Comparison of ENCODE assay signal across 8 cellular contexts in the genomic region with DNA sequence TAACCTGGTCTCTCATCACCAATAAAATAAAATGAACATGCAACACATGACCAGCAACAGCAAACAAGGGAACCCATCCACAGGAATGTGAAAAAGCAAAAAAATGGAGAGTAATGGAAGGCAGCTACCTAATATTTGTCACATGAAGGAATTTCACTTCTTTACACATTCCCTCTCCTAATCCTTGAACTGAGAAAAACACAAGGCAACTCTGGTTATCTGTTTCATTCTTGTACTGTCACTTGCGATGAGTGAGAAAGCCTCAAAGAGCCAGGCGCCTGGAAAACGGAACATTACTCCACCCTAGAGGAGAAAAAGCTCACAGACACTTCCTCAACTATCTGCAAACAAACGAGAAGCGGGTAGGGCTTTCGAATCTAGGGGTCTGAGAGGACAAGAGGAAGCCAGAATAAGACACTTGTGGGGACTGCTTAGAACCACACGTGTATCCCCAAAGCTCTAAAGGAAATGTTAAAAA. TPM values are rescaled to one million over a fixed set of nuclear protein-coding genes. Genes with fewer than 3 reads are reported as not detected.
DNase-seq lines count a peak whose midpoint lies in the region; ATAC-seq, FAIRE-seq and TF ChIP-seq lines count a peak whose summit lies in the region.

No MANE protein-coding gene starts in this region.

- H4K20me1 ChIP-seq in HCT116 (ENCODE audit: insufficient read depth), result no peaks in the 10 kb centered on the region
- no peaks in the 10 kb centered on the region for H4K20me1 ChIP-seq in PC-3 (ENCODE audit: low read length)

- H3K27ac Mint-ChIP-seq in chondrocyte (ENCODE audit: unreplicated experiment), result peak overlapping the region; percentile 71

- intact Hi-C loops in HCT116 (cut with micrococcal nuclease), result no loop called here
- intact Hi-C loops in PC-3 (cut with micrococcal nuclease), result loop anchor here (1.0 to 10.0 kb wide), 5 partner anchors 26 to 331 kb away; no protein-coding TSS in a partner anchor
- intact Hi-C loops in right lobe of liver (cut with DNase I), result no loop called here

- no peaks in the 10 kb centered on the region for H3K27me3 Mint-ChIP-seq in chondrocyte (ENCODE audit: low read depth)

- no peaks in the 10 kb centered on the region for H3K36me3 ChIP-seq in HCT116 (ENCODE audit: control insufficient read depth in 1 of 2, insufficient read depth in 2 of 2, low read length in 2 of 2)
- H3K36me3 ChIP-seq in PC-3 (ENCODE audit: low read depth, low read length), result no peaks in the 10 kb centered on the region
- H3K36me3 ChIP-seq in right lobe of liver, result no peaks in the 10 kb centered on the region
- no peaks in the 10 kb centered on the region for H3K36me3 ChIP-seq in thymus (ENCODE audit: control insufficient read depth, insufficient read depth)

- no peaks in the 10 kb centered on the region for H3K36me3 Mint-ChIP-seq in chondrocyte (ENCODE audit: low read depth)

- ATAC-seq in HCT116, result no peak
- ATAC-seq in PC-3, result peak; percentile 75
- ATAC-seq in right lobe of liver, result peak; percentile 64 to 82 (median 80)
- no peak for ATAC-seq in GM19395 (IDR thresholded peaks at IDR 0.05; ENCODE audit: unreplicated experiment)

- H3K9ac ChIP-seq in HCT116 (ENCODE audit: low read length) (no peak overlapping the region), PC-3 (ENCODE audit: low read length) (peak overlapping the region; percentile 42)

- H3K27me3 ChIP-seq in HCT116 (ENCODE audit: insufficient read depth, low read length) (no peaks in the 10 kb centered on the region), PC-3 (ENCODE audit: low read length) (no peaks in the 10 kb centered on the region), right lobe of liver (no peaks in the 10 kb centered on the region), thymus (ENCODE audit: control insufficient read depth, insufficient read depth) (no peaks in the 10 kb centered on the region)

- BruUV-seq in HCT116 (replicated peaks; lab: Mats Ljungman, UMichigan) (no TSS peak), PC-3 (replicated peaks; lab: Mats Ljungman, UMichigan) (no TSS peak)

- H3K27ac ChIP-seq in HCT116 (ENCODE audit: low read depth, low read length), result no peak overlapping the region
- peak overlapping the region; percentile 68 for H3K27ac ChIP-seq in PC-3 (ENCODE audit: low read length)
- peak overlapping the region; percentile 23 to 52 (median 30) for H3K27ac ChIP-seq in right lobe of liver
- H3K27ac ChIP-seq in thymus (ENCODE audit: low read depth), result peak overlapping the region; percentile 18

- H3K9me3 ChIP-seq in HCT116 (ENCODE audit: control insufficient read depth in 1 of 2, insufficient read depth in 1 of 2, low read depth in 1 of 2, low read length in 2 of 2), result no peaks in the 10 kb centered on the region
- H3K9me3 ChIP-seq in PC-3 (ENCODE audit: low read length), result no peaks in the 10 kb centered on the region
- no peaks in the 10 kb centered on the region for H3K9me3 ChIP-seq in right lobe of liver
- H3K9me3 ChIP-seq in thymus (ENCODE audit: control insufficient read depth), result no peaks in the 10 kb centered on the region

- peak; percentile 48 for TF ChIP-seq RAD21 in HCT116 (IDR thresholded peaks at IDR 0.05; ENCODE audit: low read depth)

- H2AFZ ChIP-seq in HCT116 (ENCODE audit: low read depth, low read length, poor library complexity, severe bottlenecking), result no peak overlapping the region
- peak overlapping the region; percentile 55 for H2AFZ ChIP-seq in PC-3 (ENCODE audit: low read length)

- H3K4me2 ChIP-seq in HCT116 (ENCODE audit: low read length) (no peak overlapping the region), PC-3 (ENCODE audit: low read length) (peak overlapping the region; percentile 73)

- CTCF ChIA-PET in HCT116 (lab: Charles Lee) (interaction anchor here (1.0 to 1.5 kb wide), 3 partner anchors 11 to 33 kb away, joined by 3 to 5 read pairs (median 4); no protein-coding TSS in a partner anchor), PC-3 (lab: Charles Lee) (interaction anchor here (0.8 to 1.5 kb wide), 3 partner anchors 17 to 34 kb away, joined by 3 to 7 read pairs (median 4); no protein-coding TSS in a partner anchor)

- H3K9me3 Mint-ChIP-seq in chondrocyte (ENCODE audit: low read depth), result no peaks in the 10 kb centered on the region

- no peak overlapping the region for H3K4me3 ChIP-seq in HCT116 (replicated peaks in 1 of 2; ENCODE audit: low read depth in 1 of 2, low read length in 2 of 2)
- H3K4me3 ChIP-seq in PC-3 (ENCODE audit: low read length), result peak overlapping the region; percentile 28; the same call in 1 of the 2 replicates
- no peak overlapping the region for H3K4me3 ChIP-seq in right lobe of liver
- no peak overlapping the region for H3K4me3 ChIP-seq in thymus (ENCODE audit: low read length)

- 3% methylated on average over 7 of the region's 7 CpGs for WGBS in right lobe of liver (ENCODE audit: insufficient coverage, low coverage, low lambda C conversion rate, missing lambda C conversion rate)
- WGBS in thymus, result 1% methylated on average over 7 of the region's 7 CpGs

- POLR2A ChIA-PET in HCT116 (lab: Charles Lee), result no interaction called here
- POLR2A ChIA-PET in PC-3 (lab: Charles Lee; ENCODE audit: unreplicated experiment), result no interaction called here

- TF ChIP-seq POLR2A in HCT116 (IDR thresholded peaks at IDR 0.05; ENCODE audit: borderline replicate concordance, extremely low read depth, insufficient read depth, insufficient read length), result no peak
- no peak for TF ChIP-seq POLR2A in right lobe of liver (IDR thresholded peaks at IDR 0.05)

- H3K9me2 ChIP-seq in HCT116 (ENCODE audit: insufficient read depth) (no peaks in the 10 kb centered on the region), PC-3 (replicated peaks; ENCODE audit: low read length) (no peaks in the 10 kb centered on the region)

- TF ChIP-seq CTCF in D721Med (IDR thresholded peaks at IDR 0.05; ENCODE audit: insufficient read depth, missing control alignments) (peak; percentile 39), HCT116 (IDR thresholded peaks at IDR 0.05 in 2 of 3, conservative IDR thresholded peaks at IDR 0.05 in 1 of 3; ENCODE audit: borderline replicate concordance in 1 of 3, insufficient read depth in 1 of 3, low read depth in 2 of 3, low read length in 2 of 3) (peak; percentile 18 to 28 (median 23); a peak in 3 of 6 replicates), PC-3 (conservative IDR thresholded peaks at IDR 0.05; ENCODE audit: low read depth, low read length) (peak; percentile 89), chondrocyte (IDR thresholded peaks at IDR 0.05) (peak; percentile 91), right lobe of liver (IDR thresholded peaks at IDR 0.05) (peak; percentile 49 to 56 (median 50))

- peaks cover 32% of the 10 kb centered on the region for H3K4me1 Mint-ChIP-seq in chondrocyte (ENCODE audit: low read depth)

- H3F3A ChIP-seq in PC-3 (ENCODE audit: low read length, unreplicated experiment), result peaks cover 5% of the 10 kb centered on the region

- no peak overlapping the region for H3K4me3 Mint-ChIP-seq in chondrocyte (ENCODE audit: unreplicated experiment)

- H3K4me1 ChIP-seq in HCT116 (ENCODE audit: control insufficient read depth in 1 of 2, insufficient read depth in 2 of 2, low read length in 2 of 2) (peaks cover 4 to 9% of the 10 kb centered on the region in 2 experiments; a peak in 3 of 4 replicates), PC-3 (ENCODE audit: insufficient read depth, low read length) (peaks cover 23% of the 10 kb centered on the region), right lobe of liver (no peaks in the 10 kb centered on the region), thymus (ENCODE audit: control insufficient read depth, insufficient read depth, low read length) (no peaks in the 10 kb centered on the region)

- RAD21 ChIA-PET in HCT116 (lab: Charles Lee; ENCODE audit: low non-redundant PET in 1 of 2, low total read pairs in 2 of 2, uncharacterized antibody in 2 of 2, unreplicated experiment in 2 of 2), result no interaction called here

- no peak for DNase-seq in D721Med (ENCODE audit: insufficient read length, low spot score)
- no peak for DNase-seq in HCT116 (ENCODE audit: low read depth, low spot score)
- DNase-seq in PC-3, result peak; percentile 88
- DNase-seq in chondrocyte (ENCODE audit: low spot score), result no peak
- DNase-seq in right lobe of liver, result peak in 2 of 3 donors; percentile 41 to 60
- no peak for DNase-seq in activated CD4-positive, alpha-beta T cell treated with anti-CD3 and anti-CD28 coated beads, Interleukin-2, amount 50 U/mL, for 48 hours

- no peak for FAIRE-seq in D721Med (lab: Jason Lieb, UNC)

- H3K79me2 ChIP-seq in HCT116 (ENCODE audit: insufficient read depth, low read length), result no peaks in the 10 kb centered on the region
- H3K79me2 ChIP-seq in PC-3 (ENCODE audit: low read length), result no peaks in the 10 kb centered on the region

TF ChIP-seq in HCT116, 20 proteins besides CTCF, POLR2A, EP300 and RAD21:
- TF ChIP-seq TCF7L2 (IDR thresholded peaks at IDR 0.05; ENCODE audit: borderline replicate concordance, extremely low read depth, insufficient read depth, insufficient read length) (no peak), SRF (IDR thresholded peaks at IDR 0.05; ENCODE audit: low read depth) (no peak), ZFX (IDR thresholded peaks at IDR 0.05) (no peak), JUND (IDR thresholded peaks at IDR 0.05) (no peak)
- TF ChIP-seq, protein P1, sequence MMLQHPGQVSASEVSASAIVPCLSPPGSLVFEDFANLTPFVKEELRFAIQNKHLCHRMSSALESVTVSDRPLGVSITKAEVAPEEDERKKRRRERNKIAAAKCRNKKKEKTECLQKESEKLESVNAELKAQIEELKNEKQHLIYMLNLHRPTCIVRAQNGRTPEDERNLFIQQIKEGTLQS (IDR thresholded peaks at IDR 0.05), result no peak
TF ChIP-seq in HCT116: peak in this region for 0.

RNA-seq across cellular contexts. Expression of a gene that starts 13.8 kb away (rescaled TPM):
- total RNA-seq in HCT116 (2021; ENCODE audit: unreplicated experiment) (0.59 TPM), PC-3 (2014; rRNA removed) (1.2 and 2.4 TPM in 2 replicates), chondrocyte (3.5 to 5.0 TPM (median 4.0 TPM) in 3 replicates), right lobe of liver (under 1 TPM in 4 of 6 experiments, not detected in 2; 0.25 to 0.62 (median 0.37) TPM)
- polyA plus RNA-seq in HCT116 (2012), result 0.47 and 0.56 TPM in 2 replicates
- polyA plus RNA-seq in thymus, result 0.71 TPM

RNA-seq across cellular contexts. Expression of a gene that starts 13.9 kb away (rescaled TPM):
- 55.9 TPM for total RNA-seq in HCT116 (2021; ENCODE audit: unreplicated experiment)
- polyA plus RNA-seq in HCT116 (2012), result 17.9 and 21.4 TPM in 2 replicates
- 44.2 and 53.0 TPM in 2 replicates for total RNA-seq in PC-3 (2014; rRNA removed)
- total RNA-seq in chondrocyte, result 24.5 to 29.0 TPM (median 24.8 TPM) in 3 replicates
- 10 to 100 TPM in 2 of 6 experiments, 1 to 10 TPM in 4; 8.0 to 17.0 (median 9.8) TPM for total RNA-seq in right lobe of liver
- 18.4 TPM for polyA plus RNA-seq in thymus

Comparison
In these comparisons a context has a peak if more than half of its experiments do, and no peak if none do; other contexts are left out.
1. DNase-seq: peak in PC-3 (single experiment) and right lobe of liver (2 of 3); none in D721Med (single experiment), HCT116 (single experiment), chondrocyte (single experiment) and activated CD4-positive, alpha-beta T cell treated with anti-CD3 and anti-CD28 coated beads, Interleukin-2, amount 50 U/mL, for 48 hours (0 of 2).
2. CTCF ChIP-seq: peak in every context shown above with its lines; median percentile 91 in chondrocyte; 89 in PC-3; 50 in right lobe of liver; 39 in D721Med; 23 in HCT116.
3. ATAC-seq: peak in PC-3 (single experiment) and right lobe of liver (4 of 4); none in HCT116 (single experiment) and GM19395 (single experiment).